Comparison of ENCODE assay signal across 1 cellular context in genomic region chr18:59502899-59503245, GRCh38.
TF ChIP-seq lines count a peak whose summit lies in the region.

No MANE protein-coding gene starts in this region.

TF ChIP-seq in SK-N-SH treated with all-trans-retinoic acid at 6 μM for 48 hours, 23 proteins besides CTCF, POLR2A, EP300 and RAD21 (continued from another document):
- no peak for TF ChIP-seq CREB5 (CRISPR knock-in tag; IDR thresholded peaks at IDR 0.05; ENCODE audit: low read depth)
- no peak for TF ChIP-seq TOX (CRISPR knock-in tag; IDR thresholded peaks at IDR 0.05; ENCODE audit: borderline replicate concordance)
- TF ChIP-seq ZFP3 (CRISPR knock-in tag; IDR thresholded peaks at IDR 0.05), result no peak
- 0 out of 2 replicates have a peak, but pooled peaks have one; percentile 52 for TF ChIP-seq TSHZ2 (CRISPR knock-in tag; IDR thresholded peaks at IDR 0.05)
- no peak for TF ChIP-seq ZFP30 (CRISPR knock-in tag; IDR thresholded peaks at IDR 0.05)
- TF ChIP-seq ZC3H10 (CRISPR knock-in tag; IDR thresholded peaks at IDR 0.05), result no peak
- no peak for TF ChIP-seq RARB (CRISPR knock-in tag; IDR thresholded peaks at IDR 0.05)
- no peak for TF ChIP-seq SNAI2 (CRISPR knock-in tag; IDR thresholded peaks at IDR 0.05)
- no peak for TF ChIP-seq ISL1 (CRISPR knock-in tag; IDR thresholded peaks at IDR 0.05)
- no peak for TF ChIP-seq ZNF8 (CRISPR knock-in tag; IDR thresholded peaks at IDR 0.05)
TF ChIP-seq in SK-N-SH treated with all-trans-retinoic acid at 6 μM for 48 hours: peak in this region for 3.
